13 cellular contexts compared by ENCODE assay signal in the genomic region with DNA sequence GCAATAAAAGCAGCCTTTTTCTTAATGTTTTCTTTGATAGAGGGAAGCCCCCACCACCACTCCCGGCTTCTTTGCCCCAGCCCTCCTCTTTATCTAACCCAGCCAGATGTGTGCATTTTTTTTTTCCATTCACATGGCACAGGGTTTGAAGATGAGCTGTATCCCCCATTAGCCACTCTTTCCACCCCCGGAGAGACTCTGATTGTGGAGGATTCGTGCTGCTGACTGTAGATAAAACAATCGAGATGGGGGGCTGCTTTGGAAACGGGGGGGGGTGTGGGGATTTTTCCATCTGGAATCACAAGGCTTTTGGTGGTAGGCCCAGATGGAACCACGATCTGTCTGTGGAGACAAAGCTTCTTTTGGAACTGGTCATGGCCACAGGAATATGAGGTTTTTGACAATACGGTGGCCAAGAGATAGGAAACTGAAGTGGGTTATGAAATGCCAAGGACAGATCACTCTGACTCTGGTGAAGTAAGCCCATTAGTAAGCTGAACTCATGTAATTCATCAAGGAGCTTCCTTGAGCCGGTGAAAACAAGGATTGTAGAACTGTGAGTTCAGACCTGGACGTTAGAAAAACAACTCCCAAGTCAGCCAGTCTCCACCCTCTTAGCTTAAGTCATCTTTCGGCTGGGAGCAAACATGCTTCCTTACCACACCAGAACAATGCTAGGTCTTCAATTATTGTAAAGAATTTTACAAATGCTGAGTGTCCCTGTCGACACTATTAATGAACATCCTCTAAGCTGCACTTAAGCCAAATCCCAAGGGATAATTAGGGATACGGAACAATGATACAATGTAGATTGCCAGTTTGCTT. TPM values are rescaled to one million over a fixed set of nuclear protein-coding genes. Genes with fewer than 3 reads are reported as not detected.
A peak's percentile ranks its signal among the peaks of the same experiment; 100 is the strongest.
DNase-seq lines count a peak whose midpoint lies in the region; ATAC-seq, FAIRE-seq and TF ChIP-seq lines count a peak whose summit lies in the region.
"Had no signal": no experiment of that assay in that cellular context is flagged by ENCODE, and none has a peak within 500 bp of the region (broad histone marks: within the 10 kb centered on the region; RNA-seq: fewer than 3 reads in every experiment).

No MANE protein-coding gene starts in this region.

- no peak for DNase-seq in HTR-8/SVneo (ENCODE audit: insufficient read length, low spot score)
- peak; percentile 17 for DNase-seq in SK-N-DZ (ENCODE audit: low spot score)
- DNase-seq in fibroblast of the aortic adventitia (ENCODE audit: low read depth): peak; percentile 12
- DNase-seq in retina: peak; percentile 33
- no peak for DNase-seq in prostate gland (ENCODE audit: low spot score)
- DNase-seq in activated T-helper 1 cell treated with anti-CD3 and anti-CD28 coated beads, Interleukin-12 subunit alpha, Interleukin-12 subunit beta, Interleukin-2, Interleukin-4 antibody, amounts not matched to agents 30 ng/mL and 10 ng/mL and 1 ng/mL, durations not matched to agents 14 hours and 24 hours and 36 hours (ENCODE audit: low spot score): no peak
- no peak for DNase-seq in A172 (ENCODE audit: low spot score)
- DNase-seq: DMS53, mesenchymal stem cell, NCI-H1930 had no signal

- no peak overlapping the region for H3K4me3 Mint-ChIP-seq in activated T-helper 1 cell treated with anti-CD3 and anti-CD28 coated beads, Interleukin-12 subunit alpha, Interleukin-12 subunit beta, Interleukin-2, Interleukin-4 antibody, amounts not matched to agents 30 ng/mL and 10 ng/mL and 1 ng/mL, durations not matched to agents 14 hours and 24 hours and 36 hours
- H3K4me3 Mint-ChIP-seq: activated T-helper 17 cell treated with anti-CD3 and anti-CD28 coated beads, Interleukin-2, amount 50 U/mL, for 72 hours had no signal

- H3K9me3 ChIP-seq in prostate gland: no peaks in the 10 kb centered on the region

- no peaks in the 10 kb centered on the region for H3K4me1 Mint-ChIP-seq in activated T-helper 1 cell treated with anti-CD3 and anti-CD28 coated beads, Interleukin-12 subunit alpha, Interleukin-12 subunit beta, Interleukin-2, Interleukin-4 antibody, amounts not matched to agents 30 ng/mL and 10 ng/mL and 1 ng/mL, durations not matched to agents 14 hours and 24 hours and 36 hours (ENCODE audit: low read depth)

- no peak for TF ChIP-seq POLR2A in prostate gland (IDR thresholded peaks at IDR 0.05)

- no peaks in the 10 kb centered on the region for H3K9me3 Mint-ChIP-seq in activated T-helper 1 cell treated with anti-CD3 and anti-CD28 coated beads, Interleukin-12 subunit alpha, Interleukin-12 subunit beta, Interleukin-2, Interleukin-4 antibody, amounts not matched to agents 30 ng/mL and 10 ng/mL and 1 ng/mL, durations not matched to agents 14 hours and 24 hours and 36 hours
- H3K9me3 Mint-ChIP-seq: activated T-helper 17 cell treated with anti-CD3 and anti-CD28 coated beads, Interleukin-2, amount 50 U/mL, for 72 hours had no signal

- peak; percentile 58 for FAIRE-seq in HTR-8/SVneo (lab: Jason Lieb, UNC)

- no peaks in the 10 kb centered on the region for H3K4me1 ChIP-seq in prostate gland (replicated peaks)

- intact Hi-C loops in prostate gland (cut with DNase I): no loop called here
- intact Hi-C loops in activated T-helper 1 cell treated with anti-CD3 and anti-CD28 coated beads, Interleukin-12 subunit alpha, Interleukin-12 subunit beta, Interleukin-2, Interleukin-4 antibody, amounts not matched to agents 30 ng/mL and 10 ng/mL and 1 ng/mL, durations not matched to agents 14 hours and 24 hours and 36 hours (cut with micrococcal nuclease): no loop called here

- H3K27me3 Mint-ChIP-seq in activated T-helper 1 cell treated with anti-CD3 and anti-CD28 coated beads, Interleukin-12 subunit alpha, Interleukin-12 subunit beta, Interleukin-2, Interleukin-4 antibody, amounts not matched to agents 30 ng/mL and 10 ng/mL and 1 ng/mL, durations not matched to agents 14 hours and 24 hours and 36 hours (ENCODE audit: insufficient read depth): peaks cover 21% of the 10 kb centered on the region

- no peak overlapping the region for H3K27ac ChIP-seq in prostate gland

- no peak for TF ChIP-seq CTCF in fibroblast of the aortic adventitia (IDR thresholded peaks at IDR 0.05; ENCODE audit: insufficient read depth, low read length)
- no peak for TF ChIP-seq CTCF in prostate gland (IDR thresholded peaks at IDR 0.05)

- no peak for ATAC-seq in GM19467 (IDR thresholded peaks at IDR 0.05; ENCODE audit: unreplicated experiment)
- ATAC-seq: activated CD4-positive, CD25-positive, alpha-beta regulatory T cell treated with anti-CD3 and anti-CD28 coated beads, Interleukin-2, amount 50 U/mL, for 24 hours; activated T-helper 17 cell treated with anti-CD3 and anti-CD28 coated beads, Interleukin-2, amount 50 U/mL, for 72 hours had no signal

- no peaks in the 10 kb centered on the region for H3K36me3 ChIP-seq in prostate gland

- H3K36me3 Mint-ChIP-seq in activated T-helper 1 cell treated with anti-CD3 and anti-CD28 coated beads, Interleukin-12 subunit alpha, Interleukin-12 subunit beta, Interleukin-2, Interleukin-4 antibody, amounts not matched to agents 30 ng/mL and 10 ng/mL and 1 ng/mL, durations not matched to agents 14 hours and 24 hours and 36 hours (ENCODE audit: low read depth): no peaks in the 10 kb centered on the region

- no peaks in the 10 kb centered on the region for H3K27me3 ChIP-seq in prostate gland (replicated peaks; ENCODE audit: insufficient read depth)

- WGBS in prostate gland: 63% methylated on average over 12 of the region's 12 CpGs

- no peak overlapping the region for H3K27ac Mint-ChIP-seq in activated T-helper 1 cell treated with anti-CD3 and anti-CD28 coated beads, Interleukin-12 subunit alpha, Interleukin-12 subunit beta, Interleukin-2, Interleukin-4 antibody, amounts not matched to agents 30 ng/mL and 10 ng/mL and 1 ng/mL, durations not matched to agents 14 hours and 24 hours and 36 hours
- H3K27ac Mint-ChIP-seq: activated T-helper 17 cell treated with anti-CD3 and anti-CD28 coated beads, Interleukin-2, amount 50 U/mL, for 72 hours had no signal

- H3K4me3 ChIP-seq in fibroblast of the aortic adventitia (ENCODE audit: low read depth, low read length) (no peak overlapping the region), prostate gland (no peak overlapping the region)

RNA-seq across cellular contexts. Expression of gene VASH1, which starts 46.0 kb away (rescaled TPM):
- polyA plus RNA-seq in SK-N-DZ (2014; cell fraction: cytosol; rRNA removed): 8.7 and 12.1 TPM in 2 replicates
- polyA plus RNA-seq in SK-N-DZ (2014; cell fraction: nucleus; rRNA removed): 22.1 and 37.9 TPM in 2 replicates
- total RNA-seq in fibroblast of the aortic adventitia (ENCODE audit: low replicate concordance) (4.4 and 12.7 TPM in 2 replicates), prostate gland (10 to 100 TPM in 1 of 2 donors, 1 to 10 TPM in 1; 2.1 to 19.8 TPM)
- total RNA-seq in activated T-helper 1 cell treated with anti-CD3 and anti-CD28 coated beads, Interleukin-12 subunit alpha, Interleukin-12 subunit beta, Interleukin-2, Interleukin-4 antibody, amounts not matched to agents 30 ng/mL and 10 ng/mL and 1 ng/mL, durations not matched to agents 14 hours and 24 hours and 36 hours: 6.1 and 7.1 TPM in 2 replicates
- total RNA-seq in A172 (2014; rRNA removed; shearing (Covaris generic)): 2.9 and 3.5 TPM in 2 replicates

Comparison
In these comparisons a context has a peak if more than half of its experiments do, and no peak if none do; other contexts are left out.
1. DNase-seq: peak in SK-N-DZ (single experiment), fibroblast of the aortic adventitia (single experiment) and retina (single experiment); none in HTR-8/SVneo (single experiment), prostate gland (single experiment), activated T-helper 1 cell treated with anti-CD3 and anti-CD28 coated beads, Interleukin-12 subunit alpha, Interleukin-12 subunit beta, Interleukin-2, Interleukin-4 antibody, amounts not matched to agents 30 ng/mL and 10 ng/mL and 1 ng/mL, durations not matched to agents 14 hours and 24 hours and 36 hours (single experiment) and A172 (single experiment).